8 cellular contexts compared by ENCODE assay signal in the genomic region with DNA sequence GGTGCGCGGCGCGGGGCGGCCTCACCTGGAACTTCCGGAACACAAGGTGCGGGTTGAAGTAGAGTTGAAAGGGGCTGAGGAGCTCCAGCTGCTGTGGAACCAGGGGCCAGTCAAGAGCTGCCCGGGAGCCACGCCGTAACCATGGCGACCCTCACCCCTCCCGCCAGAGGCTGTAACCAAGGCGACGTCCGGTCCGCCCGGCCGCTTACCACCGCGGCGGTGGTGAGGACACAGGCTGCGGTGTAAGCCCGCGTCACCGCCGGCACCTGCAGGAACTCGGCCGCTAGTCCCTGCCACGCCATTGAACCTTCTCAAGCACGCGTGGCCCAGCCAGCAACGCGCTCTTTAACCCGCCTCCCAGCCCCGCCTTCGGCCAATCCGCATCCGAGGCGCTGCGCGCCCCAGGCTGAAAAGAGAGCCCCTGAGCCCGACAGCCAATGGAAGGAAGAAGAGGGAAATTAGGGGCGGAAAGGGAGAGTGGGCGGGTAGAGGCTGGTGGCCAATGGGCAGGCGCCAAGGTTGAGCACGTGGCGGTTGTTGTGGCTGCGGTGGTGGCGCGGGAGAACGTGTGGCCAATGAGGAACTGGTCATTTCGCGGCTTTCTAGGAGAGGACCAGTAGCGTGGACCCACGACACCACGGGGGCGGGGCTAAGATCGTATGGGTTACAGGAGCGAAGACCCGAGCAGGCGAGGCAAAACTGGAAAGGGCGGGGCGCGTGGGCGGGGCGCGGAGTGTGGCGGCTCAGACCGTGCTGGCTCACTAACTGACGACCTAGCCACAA. TPM values are rescaled to one million over a fixed set of nuclear protein-coding genes. Genes with fewer than 3 reads are reported as not detected.
DNase-seq lines count a peak whose midpoint lies in the region; ATAC-seq and TF ChIP-seq lines count a peak whose summit lies in the region.

A gene (minus strand): TSS at position 321 of the 783 bp plus-strand sequence. CDS start 19 bp downstream, at position 302.

- TF ChIP-seq POLR2A in esophagus muscularis mucosa (IDR thresholded peaks at IDR 0.05; ENCODE audit: low read depth): no peak

- peaks cover 40 to 60% (median 55%) of the 10 kb centered on the region in 3 donors for H3K4me1 Mint-ChIP-seq in IgD-negative memory B cell
- peaks cover 19% of the 10 kb centered on the region for H3K4me1 Mint-ChIP-seq in activated T-cell treated with anti-CD3 and anti-CD28 coated beads, Interleukin-2, amount 50 U/mL, for 4 hours (ENCODE audit: low read depth)

- no peak within 1 kb of the TSS for H3K9ac ChIP-seq in muscle layer of colon (ENCODE audit: low read length)

- H3K4me1 ChIP-seq in esophagus muscularis mucosa (peaks cover 28 to 49% (median 40%) of the 10 kb centered on the region in 4 donors), muscle layer of colon (ENCODE audit: insufficient read depth, low read length) (peaks cover 11% of the 10 kb centered on the region)

- H3K4me3 ChIP-seq in esophagus muscularis mucosa: peak within 1 kb of the TSS; percentile 50 to 60 (median 55)
- H3K4me3 ChIP-seq in muscle layer of colon (ENCODE audit: low read depth in 1 of 2, low read length in 2 of 2): peak within 1 kb of the TSS; percentile 41 to 50

- no peaks in the 10 kb centered on the region for H3K9me3 ChIP-seq in esophagus muscularis mucosa
- no peaks in the 10 kb centered on the region for H3K9me3 ChIP-seq in muscle layer of colon (ENCODE audit: low read length)

- no peaks in the 10 kb centered on the region for H3K27me3 ChIP-seq in esophagus muscularis mucosa
- peaks cover 0 to 4% of the 10 kb centered on the region in 2 donors for H3K27me3 ChIP-seq in muscle layer of colon (ENCODE audit: control insufficient read depth in 1 of 2, insufficient read depth in 2 of 2, low read length in 2 of 2)

- peak; percentile 100 for DNase-seq in COR-L47 (lab: John Stamatoyannopoulos, UW)
- DNase-seq in OCI-M2 (lab: John Stamatoyannopoulos, UW; ENCODE audit: unreplicated experiment): peak; percentile 91
- DNase-seq in activated T-cell treated with anti-CD3 and anti-CD28 coated beads, Interleukin-2, amount 50 U/mL, for 4 hours: peak; percentile 92
- peak; percentile 99 for DNase-seq in esophagus muscularis mucosa (ENCODE audit: extremely low spot score)
- peak; percentile 98 for DNase-seq in stimulated activated CD8-positive, alpha-beta memory T cell treated with anti-CD3 and anti-CD28 coated beads, Interleukin-4, amount 100 ng/mL, for 48 hours

- intact Hi-C loops in esophagus muscularis mucosa (cut with DNase I): no loop called here

- TF ChIP-seq EP300 in esophagus muscularis mucosa (IDR thresholded peaks at IDR 0.05): no peak

- peaks cover 1% of the 10 kb centered on the region for H3K27me3 Mint-ChIP-seq in IgD-negative memory B cell
- H3K27me3 Mint-ChIP-seq in activated T-cell treated with anti-CD3 and anti-CD28 coated beads, Interleukin-2, amount 50 U/mL, for 4 hours (ENCODE audit: low read depth): no peaks in the 10 kb centered on the region

- peak within 1 kb of the TSS; percentile 89 to 99 (median 96) for H3K27ac Mint-ChIP-seq in IgD-negative memory B cell

- peak within 1 kb of the TSS; percentile 73 to 99 (median 90) for H3K4me3 Mint-ChIP-seq in IgD-negative memory B cell
- peak within 1 kb of the TSS; percentile 88 for H3K4me3 Mint-ChIP-seq in activated T-cell treated with anti-CD3 and anti-CD28 coated beads, Interleukin-2, amount 50 U/mL, for 4 hours

- peak; percentile 76 for ATAC-seq in GM21447 (IDR thresholded peaks at IDR 0.05; ENCODE audit: unreplicated experiment)
- ATAC-seq in activated T-cell treated with anti-CD3 and anti-CD28 coated beads, Interleukin-2, amount 50 U/mL, for 4 hours: peak; percentile 89 to 90

- WGBS in esophagus muscularis mucosa: 0% methylated on average over 22 of the region's 70 CpGs

- H3K27ac ChIP-seq in esophagus muscularis mucosa (replicated peaks in 1 of 4): peak within 1 kb of the TSS in 1 of 4 donors; percentile 1
- no peak within 1 kb of the TSS for H3K27ac ChIP-seq in muscle layer of colon (ENCODE audit: low read depth, low read length)

- peaks cover 1% of the 10 kb centered on the region for H3K36me3 Mint-ChIP-seq in IgD-negative memory B cell
- peaks cover 3% of the 10 kb centered on the region for H3K36me3 Mint-ChIP-seq in activated T-cell treated with anti-CD3 and anti-CD28 coated beads, Interleukin-2, amount 50 U/mL, for 4 hours (ENCODE audit: insufficient read depth)

- H3K9me3 Mint-ChIP-seq in IgD-negative memory B cell: no peaks in the 10 kb centered on the region
- H3K9me3 Mint-ChIP-seq in activated T-cell treated with anti-CD3 and anti-CD28 coated beads, Interleukin-2, amount 50 U/mL, for 4 hours: no peaks in the 10 kb centered on the region

- H3K36me3 ChIP-seq in esophagus muscularis mucosa: peaks cover 11 to 25% (median 22%) of the 10 kb centered on the region in 4 donors
- peaks cover 20% of the 10 kb centered on the region for H3K36me3 ChIP-seq in muscle layer of colon (ENCODE audit: insufficient read depth, low read length)

- no peak for TF ChIP-seq CTCF in esophagus muscularis mucosa (IDR thresholded peaks at IDR 0.05)

RNA-seq across cellular contexts. Expression of the gene that starts here (rescaled TPM):
- polyA plus RNA-seq in IgD-negative memory B cell: 49.4 TPM
- 1 to 10 TPM; 5.7 to 7.1 (median 6.9) TPM for total RNA-seq in activated T-cell treated with anti-CD3 and anti-CD28 coated beads, Interleukin-2, amount 50 U/mL, for 4 hours
- total RNA-seq in esophagus muscularis mucosa: not detected

Comparison
In these comparisons a context has a peak if more than half of its experiments do, and no peak if none do; other contexts are left out.
1. RNA of the gene that starts here (total RNA-seq): 5.7 to 7.1 TPM in activated T-cell treated with anti-CD3 and anti-CD28 coated beads, Interleukin-2, amount 50 U/mL, for 4 hours; not detected in esophagus muscularis mucosa; every median in the first group is over 4 times any median in the second.
2. Peak in DNase-seq and H3K4me3 ChIP-seq in esophagus muscularis mucosa; RNA of the gene not detected or under 1 TPM.
3. Peak in every context shown above with its lines, with median percentiles within 50 percentile points of each other: DNase-seq.